9 cellular contexts compared by ENCODE assay signal in the genomic region with DNA sequence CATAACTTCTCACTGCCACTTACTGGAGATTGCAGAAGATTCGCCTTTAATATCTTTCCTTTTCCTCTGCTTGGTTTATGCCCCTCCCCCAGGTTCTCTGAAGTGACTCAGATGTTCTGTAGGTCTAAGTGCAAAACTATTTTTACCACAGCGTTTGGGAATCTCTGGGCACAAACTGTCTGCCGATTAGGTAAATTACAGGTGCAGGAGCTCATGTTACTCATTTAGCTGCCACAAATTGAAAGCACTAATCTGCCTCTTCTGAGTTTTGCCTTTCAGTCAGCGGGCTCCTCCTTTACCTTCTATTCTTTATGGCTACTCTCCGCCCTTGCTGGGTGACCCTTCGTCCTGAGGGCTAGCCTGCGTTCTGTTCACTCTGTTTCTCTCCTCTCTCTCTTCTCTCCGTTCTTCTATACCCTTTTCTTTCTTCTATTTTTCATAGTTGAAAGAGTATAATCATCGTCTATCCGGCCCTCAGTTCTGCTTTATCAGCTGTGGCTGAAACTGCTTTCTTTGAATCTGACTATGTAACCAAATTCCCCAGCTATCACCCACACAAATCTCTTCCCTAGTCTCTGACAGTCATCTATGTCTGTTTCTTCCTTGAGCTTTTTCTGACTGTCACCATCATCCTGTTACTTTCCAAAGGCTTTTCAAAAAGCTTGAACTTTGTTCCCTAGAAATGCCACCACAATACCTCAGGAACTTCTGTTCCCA. TPM values are rescaled to one million over a fixed set of nuclear protein-coding genes. Genes with fewer than 3 reads are reported as not detected.
DNase-seq lines count a peak whose midpoint lies in the region; ATAC-seq and TF ChIP-seq lines count a peak whose summit lies in the region.
"Had no signal": no experiment of that assay in that cellular context is flagged by ENCODE, and none has a peak within 500 bp of the region (broad histone marks: within the 10 kb centered on the region; RNA-seq: fewer than 3 reads in every experiment).

No MANE protein-coding gene starts in this region.

- H3K27me3 ChIP-seq in GM06990 (replicated peaks; ENCODE audit: control insufficient read depth, insufficient read depth, low read length) (no peaks in the 10 kb centered on the region), MG63 (no peaks in the 10 kb centered on the region)

- peak overlapping the region; percentile 62 for H3K4me3 ChIP-seq in GM06990 (replicated peaks; ENCODE audit: low read depth, low read length)
- no peak overlapping the region for H3K4me3 ChIP-seq in MG63
- H3K4me3 ChIP-seq in fibroblast of mammary gland (ENCODE audit: control insufficient read depth, low read depth, low read length) = peak overlapping the region; percentile 7

- no peaks in the 10 kb centered on the region for H3K36me3 Mint-ChIP-seq in type B pancreatic cell
- H3K36me3 Mint-ChIP-seq in naive thymus-derived CD8-positive, alpha-beta T cell = peaks cover 0 to 9% (median 0%) of the 10 kb centered on the region in 3 donors

- H3K9me3 ChIP-seq in MG63 = no peaks in the 10 kb centered on the region

- H3K27ac Mint-ChIP-seq in type B pancreatic cell = no peak overlapping the region
- H3K27ac Mint-ChIP-seq in naive thymus-derived CD8-positive, alpha-beta T cell = no peak overlapping the region

- ATAC-seq in naive thymus-derived CD8-positive, alpha-beta T cell = no peak

- peaks cover 11% of the 10 kb centered on the region for H3K4me1 Mint-ChIP-seq in type B pancreatic cell (ENCODE audit: unreplicated experiment)
- no peaks in the 10 kb centered on the region for H3K4me1 Mint-ChIP-seq in naive thymus-derived CD8-positive, alpha-beta T cell

- DNase-seq in GM06990 (ENCODE audit: extremely low read depth, insufficient read length) = peak; percentile 52
- DNase-seq in H4 (ENCODE audit: low spot score) = peak; percentile 29
- peak; percentile 42 for DNase-seq in MG63
- DNase-seq in fibroblast of mammary gland (ENCODE audit: low read depth) = peak; percentile 88
- no peak for DNase-seq in type B pancreatic cell (ENCODE audit: extremely low spot score, unreplicated experiment)
- DNase-seq in GDM1 (lab: John Stamatoyannopoulos, UW) = no peak
- no peak for DNase-seq in naive thymus-derived CD8-positive, alpha-beta T cell
- DNase-seq in activated gamma-delta T cell (lab: John Stamatoyannopoulos, UW) = no peak

- H3K36me3 ChIP-seq in GM06990 (ENCODE audit: control insufficient read depth, insufficient read depth, low read length) = no peaks in the 10 kb centered on the region
- H3K36me3 ChIP-seq in MG63 = no peaks in the 10 kb centered on the region

- POLR2A ChIA-PET in naive thymus-derived CD8-positive, alpha-beta T cell (lab: Charles Lee) = no interaction called here

- no peak for TF ChIP-seq CTCF in GM06990 (IDR thresholded peaks at IDR 0.05; ENCODE audit: insufficient read depth, low read length, poor library complexity, severe bottlenecking)
- TF ChIP-seq CTCF in fibroblast of mammary gland (conservative IDR thresholded peaks at IDR 0.05; ENCODE audit: control insufficient read depth, insufficient read depth, low read depth, low read length) = no peak
- no peak for TF ChIP-seq CTCF in type B pancreatic cell (conservative IDR thresholded peaks at IDR 0.05)

- no peaks in the 10 kb centered on the region for H3K9me3 Mint-ChIP-seq in type B pancreatic cell
- peaks cover 0 to 18% (median 2%) of the 10 kb centered on the region in 9 donors for H3K9me3 Mint-ChIP-seq in naive thymus-derived CD8-positive, alpha-beta T cell

- peak overlapping the region; percentile 63 for H3K4me3 Mint-ChIP-seq in type B pancreatic cell
- no peak overlapping the region for H3K4me3 Mint-ChIP-seq in naive thymus-derived CD8-positive, alpha-beta T cell

- peaks cover 30% of the 10 kb centered on the region for H3K27me3 Mint-ChIP-seq in type B pancreatic cell
- H3K27me3 Mint-ChIP-seq in naive thymus-derived CD8-positive, alpha-beta T cell = peaks cover 4 to 18% (median 12%) of the 10 kb centered on the region in 5 donors

RNA-seq across cellular contexts. Expression of a gene that starts 4.4 kb away (rescaled TPM):
- not detected in 2 replicates for total RNA-seq in H4 (2014; rRNA removed; shearing (Covaris generic))
- total RNA-seq in MG63 (2014; rRNA removed; shearing (Covaris generic); ENCODE audit: low replicate concordance) = 0.07 TPM in 1 of 2 replicates, not detected in the other
- 1.4 TPM in 1 of 2 replicates, not detected in the other for total RNA-seq in type B pancreatic cell (ENCODE audit: low replicate concordance)
- not detected for total RNA-seq in naive thymus-derived CD8-positive, alpha-beta T cell
- polyA plus RNA-seq in naive thymus-derived CD8-positive, alpha-beta T cell = not detected
- total RNA-seq: glomerular endothelial cell had no signal

RNA-seq across cellular contexts. Expression of a gene that starts 13.7 kb away (rescaled TPM):
- total RNA-seq in H4 (2014; rRNA removed; shearing (Covaris generic)) = not detected in 2 replicates
- total RNA-seq in MG63 (2014; rRNA removed; shearing (Covaris generic); ENCODE audit: low replicate concordance) = not detected in 2 replicates
- total RNA-seq in type B pancreatic cell (ENCODE audit: low replicate concordance) = not detected in 2 replicates
- total RNA-seq in naive thymus-derived CD8-positive, alpha-beta T cell = not detected
- not detected for polyA plus RNA-seq in naive thymus-derived CD8-positive, alpha-beta T cell
- total RNA-seq: glomerular endothelial cell had no signal

Comparison
In these comparisons a context has a peak if more than half of its experiments do, and no peak if none do; other contexts are left out.
1. DNase-seq: peak in GM06990 (single experiment), H4 (single experiment), MG63 (single experiment) and fibroblast of mammary gland (single experiment); none in type B pancreatic cell (single experiment), GDM1 (single experiment), naive thymus-derived CD8-positive, alpha-beta T cell (0 of 10) and activated gamma-delta T cell (single experiment).